Comparison of ENCODE assay signal across 2 cellular contexts in genomic region chr7:151078233-151079040, GRCh38.
TF ChIP-seq lines count a peak whose summit lies in the region.

No MANE protein-coding gene starts in this region.

TF ChIP-seq in SK-N-SH, 30 proteins besides CTCF, POLR2A, EP300 and RAD21 (continued from another document):
- TF ChIP-seq REST (IDR thresholded peaks at IDR 0.05; ENCODE audit: low read depth, low read length) = no peak
- TF ChIP-seq YY1 (IDR thresholded peaks at IDR 0.05; ENCODE audit: low read depth) = no peak
- no peak for TF ChIP-seq ZBTB33 (IDR thresholded peaks at IDR 0.05; ENCODE audit: borderline replicate concordance, low read depth)
- TF ChIP-seq RFX5 (IDR thresholded peaks at IDR 0.05; ENCODE audit: low read length) = no peak
- no peak for TF ChIP-seq FOXM1 (IDR thresholded peaks at IDR 0.05; ENCODE audit: low read depth)
- TF ChIP-seq, protein P1, sequence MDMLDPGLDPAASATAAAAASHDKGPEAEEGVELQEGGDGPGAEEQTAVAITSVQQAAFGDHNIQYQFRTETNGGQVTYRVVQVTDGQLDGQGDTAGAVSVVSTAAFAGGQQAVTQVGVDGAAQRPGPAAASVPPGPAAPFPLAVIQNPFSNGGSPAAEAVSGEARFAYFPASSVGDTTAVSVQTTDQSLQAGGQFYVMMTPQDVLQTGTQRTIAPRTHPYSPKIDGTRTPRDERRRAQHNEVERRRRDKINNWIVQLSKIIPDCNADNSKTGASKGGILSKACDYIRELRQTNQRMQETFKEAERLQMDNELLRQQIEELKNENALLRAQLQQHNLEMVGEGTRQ (IDR thresholded peaks at IDR 0.05; ENCODE audit: borderline replicate concordance, low read depth, low read length) = no peak
- no peak for TF ChIP-seq RCOR1 (IDR thresholded peaks at IDR 0.05; ENCODE audit: low read length)
- no peak for TF ChIP-seq MEF2A (IDR thresholded peaks at IDR 0.05; ENCODE audit: borderline replicate concordance, low read depth)
- TF ChIP-seq FOXJ3 (CRISPR knock-in tag; IDR thresholded peaks at IDR 0.05) = no peak
- TF ChIP-seq FOSL2 (IDR thresholded peaks at IDR 0.05; ENCODE audit: borderline replicate concordance, low read depth) = no peak
- no peak for TF ChIP-seq GATA2 (CRISPR knock-in tag; IDR thresholded peaks at IDR 0.05)
- TF ChIP-seq PBX3 (IDR thresholded peaks at IDR 0.05) = no peak
- no peak for TF ChIP-seq ELF1 (IDR thresholded peaks at IDR 0.05)
- TF ChIP-seq EZH2phosphoT487 (IDR thresholded peaks at IDR 0.05; ENCODE audit: borderline replicate concordance, low read depth) = no peak
- TF ChIP-seq GABPA (IDR thresholded peaks at IDR 0.05; ENCODE audit: low read depth) = no peak
- no peak; the same call in 1 of the 2 replicates for TF ChIP-seq POLR2AphosphoS5 (IDR thresholded peaks at IDR 0.05; ENCODE audit: low read depth, low read length)

TF ChIP-seq in SK-N-SH treated with all-trans-retinoic acid at 6 μM for 48 hours, 23 proteins besides CTCF, POLR2A, EP300 and RAD21 (continued from another document):
- TF ChIP-seq CSRNP3 (CRISPR knock-in tag; IDR thresholded peaks at IDR 0.05) = no peak
